Comparison of ENCODE assay signal across 9 cellular contexts in the genomic region with DNA sequence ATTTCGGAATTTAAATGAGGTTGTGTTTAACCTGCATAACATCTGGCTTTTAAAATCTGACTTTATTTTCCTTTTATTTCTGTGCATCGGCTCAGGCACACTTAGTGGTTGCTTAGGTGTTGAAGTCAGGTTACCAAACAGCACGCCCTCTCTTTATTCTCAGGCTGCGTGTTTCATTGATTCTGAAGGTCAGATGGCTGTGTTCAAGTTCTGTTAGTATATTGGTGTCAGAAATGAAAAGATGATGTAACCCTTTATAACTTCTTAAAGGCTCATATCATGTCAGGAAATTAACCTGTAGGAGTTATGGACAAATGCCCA.
A peak's percentile ranks its signal among the peaks of the same experiment; 100 is the strongest.
DNase-seq lines count a peak whose midpoint lies in the region; ATAC-seq and TF ChIP-seq lines count a peak whose summit lies in the region.
"Had no signal": no experiment of that assay in that cellular context is flagged by ENCODE, and none has a peak within 500 bp of the region (broad histone marks: within the 10 kb centered on the region; RNA-seq: fewer than 3 reads in every experiment).

No MANE protein-coding gene starts in this region.

- H3K27ac Mint-ChIP-seq in CD8-positive, alpha-beta T cell, result peak overlapping the region; percentile 97

- H3K27me3 ChIP-seq in CD8-positive, alpha-beta T cell (ENCODE audit: insufficient read depth, low read length), result no peaks in the 10 kb centered on the region
- H3K27me3 ChIP-seq in ovary, result no peaks in the 10 kb centered on the region

- TF ChIP-seq EP300 in ovary (IDR thresholded peaks at IDR 0.05), result no peak

- CTCF ChIA-PET in CD8-positive, alpha-beta T cell (lab: Charles Lee), result no interaction called here

- peaks cover 44% of the 10 kb centered on the region for H3K4me1 ChIP-seq in CD8-positive, alpha-beta T cell (ENCODE audit: insufficient read depth, low read length)
- H3K4me1 ChIP-seq in ovary (ENCODE audit: insufficient read depth), result no peaks in the 10 kb centered on the region

- H3K36me3 Mint-ChIP-seq in CD8-positive, alpha-beta T cell, result peaks cover 28% of the 10 kb centered on the region

- no peaks in the 10 kb centered on the region for H3K9me3 ChIP-seq in CD8-positive, alpha-beta T cell (ENCODE audit: low read length)
- H3K9me3 ChIP-seq in ovary, result no peaks in the 10 kb centered on the region

- peaks cover 13% of the 10 kb centered on the region for H3K9me3 Mint-ChIP-seq in CD8-positive, alpha-beta T cell

- intact Hi-C loops in CD8-positive, alpha-beta T cell (cut with DNase I, micrococcal nuclease), result loop anchor here in 1 of 2 experiments (2.0 to 10.0 kb wide), 4 partner anchors 26 to 260 kb away; a partner anchor contains a TSS
- intact Hi-C loops in ovary (cut with DNase I), result no loop called here

- peak overlapping the region; percentile 66 for H3K27ac ChIP-seq in CD8-positive, alpha-beta T cell (ENCODE audit: low read depth, low read length)
- H3K27ac ChIP-seq in ovary, result no peak overlapping the region

- ATAC-seq in CD8-positive, alpha-beta T cell, result no peak
- ATAC-seq in GM21360 (IDR thresholded peaks at IDR 0.05; ENCODE audit: unreplicated experiment) (peak; percentile 27), left lobe of liver (peak; percentile 58), HG03469 (IDR thresholded peaks at IDR 0.05; ENCODE audit: unreplicated experiment) (no peak), GM19452 (IDR thresholded peaks at IDR 0.05; ENCODE audit: unreplicated experiment) (no peak)

- WGBS in ovary, 3 donors, result 79 to 88% (median 88%) methylated on average over 4 of the region's 4 CpGs

- DNase-seq in CD8-positive, alpha-beta T cell, result no peak
- no peak for DNase-seq in Jurkat, Clone E6-1 (ENCODE audit: low read depth, low spot score)
- no peak for DNase-seq in left lobe of liver (ENCODE audit: low spot score)
- DNase-seq in iPS-NIHi7 (ENCODE audit: extremely low spot score), result no peak
- DNase-seq in ovary, result no peak

- TF ChIP-seq POLR2A in ovary (IDR thresholded peaks at IDR 0.05), result no peak

- peaks cover 73% of the 10 kb centered on the region for H3K4me1 Mint-ChIP-seq in CD8-positive, alpha-beta T cell (ENCODE audit: low read depth)

- POLR2A ChIA-PET in CD8-positive, alpha-beta T cell (lab: Charles Lee), result interaction anchor here (0.6 kb wide), 1 partner anchor 54 kb away, joined by 3 read pairs; no protein-coding TSS in a partner anchor

- H3K4me3 Mint-ChIP-seq in CD8-positive, alpha-beta T cell, result peak overlapping the region; percentile 91
- H3K4me3 Mint-ChIP-seq: neural crest cell had no signal

- no peak for TF ChIP-seq CTCF in CD8-positive, alpha-beta T cell (IDR thresholded peaks at IDR 0.05)
- no peak for TF ChIP-seq CTCF in ovary (IDR thresholded peaks at IDR 0.05)

- H3K4me3 ChIP-seq in CD8-positive, alpha-beta T cell (ENCODE audit: low read depth, low read length), result peak overlapping the region; percentile 73
- H3K4me3 ChIP-seq in Jurkat, Clone E6-1 (ENCODE audit: low read length), result peak overlapping the region; percentile 47
- H3K4me3 ChIP-seq in ovary, result no peak overlapping the region

- no peaks in the 10 kb centered on the region for H3K27me3 Mint-ChIP-seq in CD8-positive, alpha-beta T cell (ENCODE audit: low read depth)

- H3K36me3 ChIP-seq in CD8-positive, alpha-beta T cell (ENCODE audit: insufficient read depth, low read length), result no peaks in the 10 kb centered on the region
- no peaks in the 10 kb centered on the region for H3K36me3 ChIP-seq in ovary

Comparison
In these comparisons a context has a peak if more than half of its experiments do, and no peak if none do; other contexts are left out.
1. ATAC-seq: peak in GM21360 (single experiment) and left lobe of liver (single experiment); none in CD8-positive, alpha-beta T cell (single experiment), HG03469 (single experiment) and GM19452 (single experiment).